1 cellular context compared by ENCODE assay signal in genomic region chr17:57016764-57017116, GRCh38.
TF ChIP-seq lines count a peak whose summit lies in the region.

No MANE protein-coding gene starts in this region.

TF ChIP-seq in WTC11, 78 proteins besides CTCF, POLR2A, EP300 and RAD21 (continued from another document):
- no peak for TF ChIP-seq ZSCAN18 (CRISPR knock-in tag; IDR thresholded peaks at IDR 0.05)
- TF ChIP-seq TCF7 (CRISPR knock-in tag; IDR thresholded peaks at IDR 0.05; ENCODE audit: low read depth): no peak
- TF ChIP-seq CDX4 (CRISPR knock-in tag; IDR thresholded peaks at IDR 0.05; ENCODE audit: borderline replicate concordance): no peak
- no peak for TF ChIP-seq ATF6 (CRISPR knock-in tag; IDR thresholded peaks at IDR 0.05)
- TF ChIP-seq FOXP1 (CRISPR knock-in tag; IDR thresholded peaks at IDR 0.05; ENCODE audit: borderline replicate concordance): no peak
- TF ChIP-seq ATF3 (CRISPR knock-in tag; conservative IDR thresholded peaks at IDR 0.05): no peak
- no peak for TF ChIP-seq MXD4 (CRISPR knock-in tag; IDR thresholded peaks at IDR 0.05; ENCODE audit: borderline replicate concordance)
- no peak for TF ChIP-seq JUN (CRISPR knock-in tag; IDR thresholded peaks at IDR 0.05)
